Comparison of ENCODE assay signal across 1 cellular context in the genomic region with DNA sequence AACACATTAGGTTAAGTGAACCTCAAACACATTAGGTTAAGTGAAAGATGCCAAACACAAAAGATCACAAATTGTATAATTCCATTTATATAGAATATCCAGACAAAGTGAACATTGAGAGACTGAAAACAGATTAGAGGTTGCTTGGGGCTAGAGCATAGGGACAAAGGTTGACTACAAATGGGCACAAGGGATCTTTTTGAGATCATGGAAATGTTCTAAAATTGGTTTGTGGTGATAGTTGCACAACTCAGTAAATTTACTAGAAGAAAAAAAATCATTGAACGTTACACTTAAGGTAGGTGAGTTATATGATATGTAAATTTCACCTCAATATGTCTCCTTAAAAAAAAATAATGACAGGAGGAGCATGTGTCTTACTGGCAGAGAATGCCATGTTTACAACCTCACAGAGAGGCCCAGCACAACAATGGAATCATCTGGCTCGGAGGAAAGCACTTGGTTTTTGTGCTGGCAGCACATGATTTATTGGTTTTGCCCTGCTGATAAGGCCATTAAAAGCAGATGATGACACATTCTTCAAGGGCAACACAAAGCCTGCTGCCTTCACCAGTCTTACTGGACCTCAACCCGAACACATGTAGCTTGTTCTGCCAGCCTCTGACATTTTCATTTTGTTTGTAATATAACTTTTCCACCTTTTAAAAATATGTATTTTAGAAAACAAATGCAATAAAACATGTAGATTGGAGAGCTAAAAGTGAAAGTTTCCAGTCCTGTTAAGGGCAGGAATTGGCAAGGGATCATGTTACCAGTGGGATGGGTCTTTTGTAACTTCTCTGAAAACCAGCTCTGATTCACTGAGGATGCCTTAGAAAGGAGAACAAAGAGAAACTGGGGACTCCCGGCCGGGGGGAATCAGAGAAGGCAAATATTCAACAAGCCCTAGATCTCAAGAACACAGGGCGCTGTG.
TF ChIP-seq lines count a peak whose summit lies in the region.

No MANE protein-coding gene starts in this region.

TF ChIP-seq in HCT116, 20 proteins besides CTCF, POLR2A, EP300 and RAD21 (continued from another document):
- TF ChIP-seq, protein P1, sequence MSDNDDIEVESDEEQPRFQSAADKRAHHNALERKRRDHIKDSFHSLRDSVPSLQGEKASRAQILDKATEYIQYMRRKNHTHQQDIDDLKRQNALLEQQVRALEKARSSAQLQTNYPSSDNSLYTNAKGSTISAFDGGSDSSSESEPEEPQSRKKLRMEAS (IDR thresholded peaks at IDR 0.05) = peak; percentile 67
- no peak for TF ChIP-seq ELF1 (IDR thresholded peaks at IDR 0.05; ENCODE audit: borderline replicate concordance, low read depth)
